Comparison of ENCODE assay signal across 18 cellular contexts in genomic region chr1:116175621-116176020, GRCh38.
"Had no signal": no experiment of that assay in that cellular context is flagged by ENCODE, and none has a peak within 500 bp of the region (broad histone marks: within the 10 kb centered on the region; RNA-seq: fewer than 3 reads in every experiment).

No MANE protein-coding gene starts in this region.

- H3K4me1 ChIP-seq: adrenal gland, foreskin keratinocyte, psoas muscle, vagina had no signal

- H3K27me3 ChIP-seq: adrenal gland, dorsolateral prefrontal cortex, hepatocyte, ovary, vagina had no signal

- H3K9me3 Mint-ChIP-seq: activated naive CD4-positive, alpha-beta T cell treated with anti-CD3 and anti-CD28 coated beads, Interleukin-2, amount 50 U/mL, for 72 hours; activated T-helper 1 cell treated with anti-CD3 and anti-CD28 coated beads, Interleukin-12 subunit alpha, Interleukin-12 subunit beta, Interleukin-2, Interleukin-4 antibody, amounts not matched to agents 30 ng/mL and 10 ng/mL and 1 ng/mL, durations not matched to agents 14 hours and 24 hours and 36 hours; natural killer cell; stimulated activated naive CD8-positive, alpha-beta T cell treated with anti-CD3 and anti-CD28 coated beads, Interleukin-15, amount 100 ng/mL, for 72 hours had no signal

- H2AFZ ChIP-seq: hepatocyte had no signal

- H3K36me3 ChIP-seq: adrenal gland, ovary, vagina had no signal

- H3K27me3 Mint-ChIP-seq: activated CD4-positive, alpha-beta T cell treated with anti-CD3 and anti-CD28 coated beads for 36 hours; stimulated activated naive CD8-positive, alpha-beta T cell treated with anti-CD3 and anti-CD28 coated beads, Interleukin-15, amount 100 ng/mL, for 72 hours had no signal

- H3K4me3 Mint-ChIP-seq: activated CD4-positive, alpha-beta T cell treated with anti-CD3 and anti-CD28 coated beads for 36 hours; activated T-helper 1 cell treated with anti-CD3 and anti-CD28 coated beads, Interleukin-12 subunit alpha, Interleukin-12 subunit beta, Interleukin-2, Interleukin-4 antibody, amounts not matched to agents 30 ng/mL and 10 ng/mL and 1 ng/mL, durations not matched to agents 14 hours and 24 hours and 36 hours; natural killer cell; stimulated activated naive CD8-positive, alpha-beta T cell treated with anti-CD3 and anti-CD28 coated beads, Interleukin-15, amount 100 ng/mL, for 72 hours; WTC11 had no signal

- H3K4me2 ChIP-seq: hepatocyte had no signal

- H3K9me3 ChIP-seq: adrenal gland, ovary, psoas muscle, vagina had no signal

- ATAC-seq: activated CD4-positive, alpha-beta T cell treated with anti-CD3 and anti-CD28 coated beads for 36 hours; activated naive CD4-positive, alpha-beta T cell treated with anti-CD3 and anti-CD28 coated beads, Interleukin-2, amount 50 U/mL, for 72 hours; foreskin keratinocyte; natural killer cell; psoas muscle; right cardiac atrium; stimulated activated naive CD8-positive, alpha-beta T cell treated with anti-CD3 and anti-CD28 coated beads, Interleukin-15, amount 100 ng/mL, for 72 hours; WTC11 had no signal

- H3K79me2 ChIP-seq: hepatocyte had no signal

- H3K4me1 Mint-ChIP-seq: activated CD4-positive, alpha-beta T cell treated with anti-CD3 and anti-CD28 coated beads for 36 hours; natural killer cell; WTC11 had no signal

- H3K27ac ChIP-seq: adrenal gland, dorsolateral prefrontal cortex, foreskin keratinocyte, hepatocyte, ovary, psoas muscle, skin epidermis, vagina had no signal

- H3K4me3 ChIP-seq: adrenal gland, dorsolateral prefrontal cortex, hepatocyte, ovary, psoas muscle, skin epidermis, vagina had no signal

- DNase-seq: activated CD4-positive, alpha-beta T cell treated with anti-CD3 and anti-CD28 coated beads for 36 hours; activated CD4-positive, alpha-beta T cell treated with anti-CD3 and anti-CD28 coated beads, Interleukin-2, amount 50 U/mL, for 48 hours; activated gamma-delta T cell treated with Interleukin-2 at 50 U/mL for 16 hours; activated T-cell treated with anti-CD3 and anti-CD28 coated beads for 4 hours; adrenal gland; dorsolateral prefrontal cortex; foreskin keratinocyte; natural killer cell; ovary; psoas muscle; right cardiac atrium; stimulated activated naive CD8-positive, alpha-beta T cell treated with anti-CD3 and anti-CD28 coated beads, Interleukin-15, amount 100 ng/mL, for 72 hours had no signal

- H3K27ac Mint-ChIP-seq: activated CD4-positive, alpha-beta T cell treated with anti-CD3 and anti-CD28 coated beads for 36 hours; activated naive CD4-positive, alpha-beta T cell treated with anti-CD3 and anti-CD28 coated beads, Interleukin-2, amount 50 U/mL, for 72 hours; activated T-helper 1 cell treated with anti-CD3 and anti-CD28 coated beads, Interleukin-12 subunit alpha, Interleukin-12 subunit beta, Interleukin-2, Interleukin-4 antibody, amounts not matched to agents 30 ng/mL and 10 ng/mL and 1 ng/mL, durations not matched to agents 14 hours and 24 hours and 36 hours; natural killer cell; stimulated activated naive CD8-positive, alpha-beta T cell treated with anti-CD3 and anti-CD28 coated beads, Interleukin-15, amount 100 ng/mL, for 72 hours; WTC11 had no signal

- H3K36me3 Mint-ChIP-seq: activated naive CD4-positive, alpha-beta T cell treated with anti-CD3 and anti-CD28 coated beads, Interleukin-2, amount 50 U/mL, for 72 hours; natural killer cell; WTC11 had no signal
